Comparison of ENCODE assay signal across 8 cellular contexts in genomic region chr11:33692013-33692504, GRCh38. TPM values are rescaled to one million over a fixed set of nuclear protein-coding genes. Genes with fewer than 3 reads are reported as not detected.
DNase-seq lines count a peak whose midpoint lies in the region; ATAC-seq and TF ChIP-seq lines count a peak whose summit lies in the region.

No MANE protein-coding gene starts in this region.

- H3K4me2 ChIP-seq in PC-9 = peak overlapping the region; percentile 81

- peak overlapping the region; percentile 89 to 99 (median 98) for H3K27ac Mint-ChIP-seq in nephron
- no peak overlapping the region for H3K27ac Mint-ChIP-seq in stimulated activated effector memory CD8-positive, alpha-beta T cell treated with anti-CD3 and anti-CD28 coated beads, Interleukin-12 subunit alpha, Interleukin-12 subunit beta, amount 100 ng/mL, for 72 hours

- CTCF ChIA-PET in PC-9 (lab: Charles Lee) = interaction anchor here (0.6 to 3.3 kb wide), 5 partner anchors 9 to 58 kb away, joined by 3 to 16 read pairs (median 5); partner anchors contain the start of gene C11orf91

- H3K4me3 ChIP-seq in PC-9 (peak overlapping the region; percentile 38; the same call in 1 of the 2 replicates), esophagus muscularis mucosa (peak overlapping the region in 3 of 4 donors; percentile 22 to 28 (median 22))

- no peaks in the 10 kb centered on the region for H3K79me2 ChIP-seq in PC-9 (ENCODE audit: low read depth)

- peak overlapping the region in 2 of 3 experiments; percentile 6 to 59 for H3K4me3 Mint-ChIP-seq in nephron
- no peak overlapping the region for H3K4me3 Mint-ChIP-seq in stimulated activated effector memory CD8-positive, alpha-beta T cell treated with anti-CD3 and anti-CD28 coated beads, Interleukin-12 subunit alpha, Interleukin-12 subunit beta, amount 100 ng/mL, for 72 hours

- peaks cover 63% of the 10 kb centered on the region for H3K4me1 Mint-ChIP-seq in nephron
- peaks cover 5% of the 10 kb centered on the region for H3K4me1 Mint-ChIP-seq in stimulated activated effector memory CD8-positive, alpha-beta T cell treated with anti-CD3 and anti-CD28 coated beads, Interleukin-12 subunit alpha, Interleukin-12 subunit beta, amount 100 ng/mL, for 72 hours

- intact Hi-C loops in PC-9 (cut with micrococcal nuclease; ENCODE audit: unreplicated experiment) (loop anchor here (1.0 to 5.0 kb wide), 2 partner anchors 44 to 435 kb away; partner anchors contain the start of genes CD59 and HIPK3), esophagus muscularis mucosa (cut with DNase I) (loop anchor here (10.0 kb wide), 1 partner anchor 537 kb away; no protein-coding TSS in a partner anchor)

- 8% methylated on average over 9 of the region's 9 CpGs for WGBS in esophagus muscularis mucosa

- H3K27ac ChIP-seq in PC-9 = peak overlapping the region; percentile 99
- H3K27ac ChIP-seq in esophagus muscularis mucosa (replicated peaks in 1 of 4) = peak overlapping the region; percentile 74 to 82 (median 78)

- H3K9me3 ChIP-seq in PC-9 (ENCODE audit: insufficient read depth, low read depth) (0 out of 2 replicates have a peak, but pooled peaks cover 4% of the 10 kb centered on the region), esophagus muscularis mucosa (peaks cover 0 to 4% (median 2%) of the 10 kb centered on the region in 4 donors)

- BruUV-seq in PC-9 (replicated peaks; lab: Mats Ljungman, UMichigan) = no TSS peak

- H4K20me1 ChIP-seq in PC-9 (ENCODE audit: insufficient read depth) = no peaks in the 10 kb centered on the region

- H2AFZ ChIP-seq in PC-9 = no peak overlapping the region

- DNase-seq in DMS79 treated with DMSO at 0.1 percent for 48 hours (lab: John Stamatoyannopoulos, UW) = peak; percentile 87
- DNase-seq in PC-9 = peak; percentile 77 to 99
- DNase-seq in esophagus muscularis mucosa (ENCODE audit: extremely low spot score) = no peak
- DNase-seq in stimulated activated effector memory CD8-positive, alpha-beta T cell treated with anti-CD3 and anti-CD28 coated beads, Interleukin-12 subunit alpha, Interleukin-12 subunit beta, amount 100 ng/mL, for 72 hours (ENCODE audit: low spot score in 2 of 2) = no peak

- H3K4me1 ChIP-seq in PC-9 (replicated peaks; ENCODE audit: insufficient read depth) (peaks cover 91% of the 10 kb centered on the region), esophagus muscularis mucosa (peaks cover 54 to 60% (median 56%) of the 10 kb centered on the region in 4 donors)

- TF ChIP-seq EP300 in esophagus muscularis mucosa (IDR thresholded peaks at IDR 0.05) = no peak

- H3K27me3 Mint-ChIP-seq in nephron (ENCODE audit: low read depth) = peaks cover 15% of the 10 kb centered on the region

- POLR2A ChIA-PET in PC-9 (lab: Charles Lee; ENCODE audit: unreplicated experiment) = interaction anchor here (0.5 to 1.3 kb wide), 11 partner anchors 9 to 798 kb away, joined by 3 to 73 read pairs (median 6); partner anchors contain the start of gene CD59

- H3K36me3 Mint-ChIP-seq in nephron (ENCODE audit: low read depth) = no peaks in the 10 kb centered on the region
- H3K36me3 Mint-ChIP-seq in stimulated activated effector memory CD8-positive, alpha-beta T cell treated with anti-CD3 and anti-CD28 coated beads, Interleukin-12 subunit alpha, Interleukin-12 subunit beta, amount 100 ng/mL, for 72 hours = no peaks in the 10 kb centered on the region

- TF ChIP-seq CTCF in PC-9 (conservative IDR thresholded peaks at IDR 0.05) (0 out of 2 replicates have a peak, but pooled peaks have one; percentile 10), esophagus muscularis mucosa (IDR thresholded peaks at IDR 0.05) (no peak), nephron (IDR thresholded peaks at IDR 0.05; ENCODE audit: unreplicated experiment in 3 of 3) (no peak)

- peaks cover 62% of the 10 kb centered on the region for H3F3A ChIP-seq in PC-9 (ENCODE audit: insufficient read depth, low read depth)

- TF ChIP-seq POLR2A in esophagus muscularis mucosa (IDR thresholded peaks at IDR 0.05; ENCODE audit: low read depth) (no peak), GM18505 (IDR thresholded peaks at IDR 0.05; ENCODE audit: borderline replicate concordance, extremely low read depth, insufficient read depth, insufficient read length) (no peak)

- H3K36me3 ChIP-seq in PC-9 (ENCODE audit: low read depth) (no peaks in the 10 kb centered on the region), esophagus muscularis mucosa (no peaks in the 10 kb centered on the region)

- ATAC-seq in stimulated activated effector memory CD8-positive, alpha-beta T cell treated with anti-CD3 and anti-CD28 coated beads, Interleukin-12 subunit alpha, Interleukin-12 subunit beta, amount 100 ng/mL, for 72 hours = no peak
- ATAC-seq in HG02970 (IDR thresholded peaks at IDR 0.05; ENCODE audit: low FRiP score, unreplicated experiment) (no peak), GM18505 (IDR thresholded peaks at IDR 0.05; ENCODE audit: unreplicated experiment) (no peak), HG02798 (IDR thresholded peaks at IDR 0.05; ENCODE audit: poor library complexity, unreplicated experiment) (no peak)

- no peaks in the 10 kb centered on the region for H3K9me3 Mint-ChIP-seq in nephron
- H3K9me3 Mint-ChIP-seq in stimulated activated effector memory CD8-positive, alpha-beta T cell treated with anti-CD3 and anti-CD28 coated beads, Interleukin-12 subunit alpha, Interleukin-12 subunit beta, amount 100 ng/mL, for 72 hours = no peaks in the 10 kb centered on the region

- H3K27me3 ChIP-seq in PC-9 (ENCODE audit: insufficient read depth, low read depth) (no peaks in the 10 kb centered on the region), esophagus muscularis mucosa (no peaks in the 10 kb centered on the region)

- no peaks in the 10 kb centered on the region for H3K9me2 ChIP-seq in PC-9 (ENCODE audit: insufficient read depth)

RNA-seq across cellular contexts. Expression of gene C11orf91, which starts 8.6 kb away (rescaled TPM):
- 0.90 TPM in 1 of 2 replicates, not detected in the other for total RNA-seq in PC-9 (2021)
- not detected for total RNA-seq in esophagus muscularis mucosa

RNA-seq across cellular contexts. Expression of gene CD59, which starts 44.2 kb away (rescaled TPM):
- total RNA-seq in PC-9 (2021) = 288 and 291 TPM in 2 replicates
- total RNA-seq in esophagus muscularis mucosa = 100 to 1,000 TPM; 135 to 528 (median 378) TPM

Comparison
In these comparisons a context has a peak if more than half of its experiments do, and no peak if none do; other contexts are left out.
1. DNase-seq: peak in DMS79 treated with DMSO at 0.1 percent for 48 hours (single experiment) and PC-9 (2 of 2); none in esophagus muscularis mucosa (single experiment) and stimulated activated effector memory CD8-positive, alpha-beta T cell treated with anti-CD3 and anti-CD28 coated beads, Interleukin-12 subunit alpha, Interleukin-12 subunit beta, amount 100 ng/mL, for 72 hours (0 of 2).